Comparison of ENCODE assay signal across 7 cellular contexts in the genomic region with DNA sequence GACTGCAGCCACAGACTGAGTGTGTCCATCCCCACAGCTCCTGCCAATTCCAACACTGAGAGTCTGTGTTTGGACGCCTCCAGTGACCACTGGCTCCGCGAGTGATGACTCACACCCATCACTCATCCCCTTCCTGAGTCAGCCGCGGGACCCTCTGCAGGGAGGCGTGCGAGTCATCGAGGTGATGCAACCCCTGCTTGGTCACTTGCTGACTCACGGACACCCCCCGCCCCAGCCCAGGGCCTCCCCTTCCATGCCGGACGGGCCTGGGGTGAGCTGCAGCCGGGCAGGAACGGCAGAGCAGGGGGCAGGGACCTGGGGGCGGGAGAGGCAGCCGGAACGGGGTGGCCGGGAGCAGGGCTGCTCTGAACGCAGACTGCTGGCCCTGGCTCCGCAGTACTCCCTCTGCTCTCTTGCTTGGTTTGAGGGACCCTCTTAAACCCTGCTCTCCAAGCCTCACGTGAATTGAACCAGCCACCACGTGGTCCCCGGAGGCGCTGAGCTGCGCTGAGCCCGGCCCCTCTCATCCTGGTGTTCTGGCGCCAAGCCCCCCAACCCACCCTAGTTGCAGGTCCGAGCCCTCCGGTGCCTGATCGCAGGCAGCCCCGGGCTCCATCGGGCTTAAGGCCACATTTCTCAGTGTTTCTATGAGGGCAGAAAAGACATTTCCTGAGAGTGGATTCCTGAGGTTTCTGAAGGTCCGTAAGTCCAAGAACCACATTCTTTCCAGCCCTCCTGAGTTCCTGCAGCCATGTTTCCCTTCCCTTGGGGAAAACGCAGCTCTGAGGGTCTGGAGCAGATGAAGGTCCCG. TPM values are rescaled to one million over a fixed set of nuclear protein-coding genes. Genes with fewer than 3 reads are reported as not detected.
DNase-seq lines count a peak whose midpoint lies in the region; TF ChIP-seq lines count a peak whose summit lies in the region.

No MANE protein-coding gene starts in this region.

- H3K27me3 ChIP-seq in SJCRH30 = no peaks in the 10 kb centered on the region
- H3K27me3 ChIP-seq in thyroid gland = no peaks in the 10 kb centered on the region

- TF ChIP-seq POLR2A in thyroid gland (IDR thresholded peaks at IDR 0.05) = no peak

- H3K4me1 ChIP-seq in SJCRH30 = peaks cover 20% of the 10 kb centered on the region
- peaks cover 69 to 82% of the 10 kb centered on the region in 2 donors for H3K4me1 ChIP-seq in thyroid gland

- no peaks in the 10 kb centered on the region for H3K36me3 ChIP-seq in SJCRH30
- no peaks in the 10 kb centered on the region for H3K36me3 ChIP-seq in thyroid gland

- 22 to 26% methylated on average over 27 to 33 of the region's 35 CpGs for WGBS in thyroid gland, 2 donors

- H3K4me3 ChIP-seq in SJCRH30 = peak overlapping the region; percentile 28
- H3K4me3 ChIP-seq in epithelial cell of proximal tubule (ENCODE audit: low read depth, low read length) = peak overlapping the region; percentile 14
- H3K4me3 ChIP-seq in thyroid gland (replicated peaks in 1 of 3) = no peak overlapping the region

- DNase-seq in HCEC 1CT = peak; percentile 95
- peak; percentile 81 to 90 for DNase-seq in SJCRH30
- peak; percentile 76 for DNase-seq in epithelial cell of proximal tubule (ENCODE audit: low read depth)
- DNase-seq in myocyte (ENCODE audit: low read depth) = peak; percentile 98
- DNase-seq in thyroid gland = peak; percentile 93 to 95
- no peak for DNase-seq in NCI-H2227 treated with DMSO at 0.1 percent for 48 hours (lab: John Stamatoyannopoulos, UW)
- DNase-seq in NCI-H187 treated with DMSO at 0.1 percent for 48 hours (lab: John Stamatoyannopoulos, UW) = no peak

- H3K9me3 ChIP-seq in SJCRH30 (replicated peaks) = no peaks in the 10 kb centered on the region
- H3K9me3 ChIP-seq in thyroid gland = no peaks in the 10 kb centered on the region

- intact Hi-C loops in thyroid gland (cut with DNase I) = no loop called here

- no peak for TF ChIP-seq CTCF in epithelial cell of proximal tubule (conservative IDR thresholded peaks at IDR 0.05; ENCODE audit: low read depth, low read length)
- TF ChIP-seq CTCF in thyroid gland (IDR thresholded peaks at IDR 0.05) = no peak

- H3K27ac ChIP-seq in SJCRH30 (peak overlapping the region; percentile 48), thyroid gland (peak overlapping the region; percentile 79 to 84 (median 79))

RNA-seq across cellular contexts. Expression of a gene that starts 32.4 kb away (rescaled TPM):
- 45.3 and 51.2 TPM in 2 replicates for total RNA-seq in SJCRH30 (2014; rRNA removed; shearing (Covaris generic))
- total RNA-seq in epithelial cell of proximal tubule = 43.6 and 52.5 TPM in 2 replicates
- total RNA-seq in myocyte = 20.5 and 22.5 TPM in 2 replicates
- 25.0 TPM for polyA plus RNA-seq in myocyte (2012)
- 10 to 100 TPM; 59.0 to 93.9 (median 77.2) TPM for total RNA-seq in thyroid gland

RNA-seq across cellular contexts. Expression of a gene that starts 50.7 kb away (rescaled TPM):
- not detected in 2 replicates for total RNA-seq in SJCRH30 (2014; rRNA removed; shearing (Covaris generic))
- total RNA-seq in epithelial cell of proximal tubule = 0.35 and 1.3 TPM in 2 replicates
- 0.24 TPM in 1 of 2 replicates, not detected in the other for total RNA-seq in myocyte
- 2.7 TPM for polyA plus RNA-seq in myocyte (2012)
- total RNA-seq in thyroid gland = under 1 TPM; 0.15 to 0.33 (median 0.24) TPM

RNA-seq across cellular contexts. Expression of a gene that starts 57.0 kb away (rescaled TPM):
- 1.8 and 2.3 TPM in 2 replicates for total RNA-seq in SJCRH30 (2014; rRNA removed; shearing (Covaris generic))
- total RNA-seq in epithelial cell of proximal tubule (0.87 and 5.8 TPM in 2 replicates), myocyte (27.6 and 30.9 TPM in 2 replicates), thyroid gland (10 to 100 TPM in 3 of 4 donors, 1 to 10 TPM in 1; 9.7 to 32.3 (median 25.0) TPM)
- polyA plus RNA-seq in myocyte (2012) = 29.2 TPM

Comparison
In these comparisons a context has a peak if more than half of its experiments do, and no peak if none do; other contexts are left out.
1. DNase-seq: peak in HCEC 1CT (single experiment), SJCRH30 (2 of 2), epithelial cell of proximal tubule (single experiment), myocyte (single experiment) and thyroid gland (2 of 2); none in NCI-H2227 treated with DMSO at 0.1 percent for 48 hours (single experiment) and NCI-H187 treated with DMSO at 0.1 percent for 48 hours (single experiment).
2. H3K4me3 ChIP-seq: peak in SJCRH30 (single experiment) and epithelial cell of proximal tubule (single experiment); none in thyroid gland (0 of 3).